In the genomic region with DNA sequence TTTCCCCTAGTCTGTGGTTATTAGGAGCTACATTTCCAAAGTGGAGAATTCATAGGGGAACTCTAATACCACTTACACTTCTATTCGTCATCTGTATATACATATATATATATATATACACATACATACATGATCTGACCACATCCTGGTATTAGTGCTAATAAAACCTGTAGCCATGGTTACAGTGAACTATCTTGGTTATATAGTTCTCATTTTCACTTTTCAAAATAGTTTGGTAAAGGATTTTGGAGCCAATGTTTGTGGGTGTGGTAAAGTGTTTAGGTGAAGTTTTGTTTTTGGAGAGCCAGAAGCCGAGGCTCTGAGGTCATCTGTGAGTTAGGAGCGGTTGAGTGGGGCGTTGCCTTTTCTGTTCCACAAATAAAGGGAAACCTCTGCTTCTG, we compare ENCODE assay signal across 15 cellular contexts. TPM values are rescaled to one million over a fixed set of nuclear protein-coding genes. Genes with fewer than 3 reads are reported as not detected.
DNase-seq lines count a peak whose midpoint lies in the region; ATAC-seq and TF ChIP-seq lines count a peak whose summit lies in the region.
"Had no signal": no experiment of that assay in that cellular context is flagged by ENCODE, and none has a peak within 500 bp of the region (broad histone marks: within the 10 kb centered on the region; RNA-seq: fewer than 3 reads in every experiment).

No MANE protein-coding gene starts in this region.

- H3K27ac ChIP-seq in foreskin keratinocyte: no peak overlapping the region
- H3K27ac ChIP-seq: heart right ventricle, SJCRH30 had no signal

- peaks cover 21% of the 10 kb centered on the region for H3K4me1 ChIP-seq in foreskin keratinocyte

- DNase-seq in foreskin keratinocyte (no peak), NCI-H345 treated with DMSO at 0.1 percent for 48 hours (lab: John Stamatoyannopoulos, UW; ENCODE audit: unreplicated experiment) (no peak), NCI-H2029 (lab: John Stamatoyannopoulos, UW) (no peak), NCI-H1092 treated with DMSO at 0.1 percent for 48 hours (lab: John Stamatoyannopoulos, UW) (no peak)
- DNase-seq: activated CD4-positive, alpha-beta T cell treated with anti-CD3 and anti-CD28 coated beads, Interleukin-2, amount 50 U/mL, for 48 hours; activated naive CD8-positive, alpha-beta T cell treated with anti-CD3 and anti-CD28 coated beads for 36 hours; DMS53; effector CD4-positive, alpha-beta T cell; heart right ventricle; mucosa of descending colon; SJCRH30 had no signal

- no peak for TF ChIP-seq CTCF in foreskin keratinocyte (conservative IDR thresholded peaks at IDR 0.05)

- ATAC-seq in GM18907 (IDR thresholded peaks at IDR 0.05; ENCODE audit: unreplicated experiment): peak; percentile 69
- peak; percentile 91 for ATAC-seq in GM21619 (IDR thresholded peaks at IDR 0.05; ENCODE audit: unreplicated experiment)
- peak; percentile 91 for ATAC-seq in HG03354 (IDR thresholded peaks at IDR 0.05; ENCODE audit: poor library complexity, severe bottlenecking, unreplicated experiment)
- ATAC-seq in foreskin keratinocyte: peak; percentile 45
- ATAC-seq: heart right ventricle, mucosa of descending colon, sciatic nerve had no signal

- no peaks in the 10 kb centered on the region for H3K27me3 ChIP-seq in foreskin keratinocyte
- H3K27me3 ChIP-seq: heart right ventricle, SJCRH30 had no signal

RNA-seq across cellular contexts. Expression of gene KIAA0040, which starts 17.9 kb away (rescaled TPM):
- total RNA-seq in foreskin keratinocyte: 70.3 and 80.8 TPM in 2 replicates
- polyA plus RNA-seq in foreskin keratinocyte: 34.5 and 35.5 TPM in 2 replicates
